In genomic region chr4:17854076-17854475, GRCh38 we compare ENCODE assay signal across 28 cellular contexts. TPM values are rescaled to one million over a fixed set of nuclear protein-coding genes. Genes with fewer than 3 reads are reported as not detected.
DNase-seq lines count a peak whose midpoint lies in the region; ATAC-seq and TF ChIP-seq lines count a peak whose summit lies in the region.
"Had no signal": no experiment of that assay in that cellular context is flagged by ENCODE, and none has a peak within 500 bp of the region (broad histone marks: within the 10 kb centered on the region; RNA-seq: fewer than 3 reads in every experiment).

No MANE protein-coding gene starts in this region.

- no peaks in the 10 kb centered on the region for H3K4me1 ChIP-seq in PC-9 (replicated peaks; ENCODE audit: insufficient read depth)
- H3K4me1 ChIP-seq: BLaER1 treated with 17β-estradiol and CSF1 and Interleukin-3, amounts not matched to agents 10 nM and 100 nM; SJCRH30 had no signal

- H3F3A ChIP-seq in PC-9 (ENCODE audit: insufficient read depth, low read depth): no peaks in the 10 kb centered on the region

- no peak for TF ChIP-seq CTCF in AG04449 (IDR thresholded peaks at IDR 0.05; ENCODE audit: insufficient read depth, low read length, missing control alignments)
- no peak for TF ChIP-seq CTCF in LNCaP clone FGC (IDR thresholded peaks at IDR 0.05; ENCODE audit: control insufficient read depth, extremely low read depth, insufficient read depth)
- TF ChIP-seq CTCF in retinal pigment epithelial cell (conservative IDR thresholded peaks at IDR 0.05; ENCODE audit: low read depth, low read length): no peak
- TF ChIP-seq CTCF in PC-9 (conservative IDR thresholded peaks at IDR 0.05): no peak

- H2AFZ ChIP-seq in PC-9: no peak overlapping the region

- ATAC-seq in stimulated activated memory B cell treated with anti-CD40 and anti-IgM and Interleukin-4, amounts not matched to agents 10 μg/mL and 1 μg/mL and 100 μg/mL, for 72 hours: no peak
- ATAC-seq: HepG2, Right ventricle myocardium inferior, SK-N-SH treated with all-trans-retinoic acid at 6 μM for 48 hours had no signal

- H3K9me3 ChIP-seq in PC-9 (ENCODE audit: insufficient read depth, low read depth): no peaks in the 10 kb centered on the region
- H3K9me3 ChIP-seq: HAP-1 had no signal

- BruUV-seq in PC-9 (replicated peaks; lab: Mats Ljungman, UMichigan): no TSS peak

- CTCF ChIA-PET in AG04449 (lab: Yijun Ruan, JAX) (interaction anchor here (1.5 kb wide), 1 partner anchor 37 kb away, joined by 5 read pairs; no protein-coding TSS in a partner anchor), PC-9 (lab: Charles Lee) (no interaction called here)

- DNase-seq in AG04449 (ENCODE audit: low read depth, low spot score) (peak; percentile 17), LNCaP clone FGC (ENCODE audit: low read depth) (peak; percentile 25), astrocyte of the hippocampus (ENCODE audit: low read depth, low spot score) (peak; percentile 36), retinal pigment epithelial cell (ENCODE audit: low read depth) (peak; percentile 52), PC-9 (no peak), cerebellar cortex (ENCODE audit: low spot score) (no peak)
- DNase-seq: AML-193; CD4-positive, alpha-beta T cell; COR-L47; DMS 273 treated with DMSO at 0.1 percent for 48 hours; DMS79; GOT3; HFFc6; Karpas-422; MV-4-11; NCI-H1105; NCI-H1436 treated with DMSO at 0.1 percent for 48 hours; NCI-H187 treated with DMSO at 0.1 percent for 48 hours; NCI-H2171 treated with DMSO at 0.1 percent for 48 hours; NCI-H345; NCI-H510A treated with DMSO at 0.1 percent for 48 hours; SJCRH30 had no signal

- no peak overlapping the region for H3K4me3 ChIP-seq in AG04449 (ENCODE audit: low read depth, low read length)
- H3K4me3 ChIP-seq in LNCaP clone FGC (ENCODE audit: low read depth, low read length): no peak overlapping the region
- H3K4me3 ChIP-seq in retinal pigment epithelial cell (ENCODE audit: low read length): no peak overlapping the region
- no peak overlapping the region for H3K4me3 ChIP-seq in PC-9
- H3K4me3 ChIP-seq: BLaER1 treated with 17β-estradiol and CSF1 and Interleukin-3, amounts not matched to agents 10 nM and 100 nM; HAP-1; SJCRH30 had no signal

- H3K4me2 ChIP-seq in PC-9: no peak overlapping the region
- H3K4me2 ChIP-seq: BLaER1 treated with 17β-estradiol and CSF1 and Interleukin-3, amounts not matched to agents 10 nM and 100 nM had no signal

- intact Hi-C loops in PC-9 (cut with micrococcal nuclease; ENCODE audit: unreplicated experiment): no loop called here

- H3K4me1 Mint-ChIP-seq in stimulated activated memory B cell treated with anti-CD40 and anti-IgM and Interleukin-4, amounts not matched to agents 10 μg/mL and 1 μg/mL and 100 μg/mL, for 72 hours: no peaks in the 10 kb centered on the region

- no peak overlapping the region for H3K4me3 Mint-ChIP-seq in stimulated activated memory B cell treated with anti-CD40 and anti-IgM and Interleukin-4, amounts not matched to agents 10 μg/mL and 1 μg/mL and 100 μg/mL, for 72 hours
- H3K4me3 Mint-ChIP-seq: CD4-positive, alpha-beta T cell; HFFc6 had no signal

- no peak overlapping the region for H3K27ac ChIP-seq in PC-9
- H3K27ac ChIP-seq: BLaER1 treated with 17β-estradiol and CSF1 and Interleukin-3, amounts not matched to agents 10 nM and 100 nM; SJCRH30 had no signal

- no peaks in the 10 kb centered on the region for H3K36me3 ChIP-seq in PC-9 (ENCODE audit: low read depth)
- H3K36me3 ChIP-seq: HAP-1 had no signal

- H3K27ac Mint-ChIP-seq in stimulated activated memory B cell treated with anti-CD40 and anti-IgM and Interleukin-4, amounts not matched to agents 10 μg/mL and 1 μg/mL and 100 μg/mL, for 72 hours: no peak overlapping the region
- H3K27ac Mint-ChIP-seq: CD4-positive, alpha-beta T cell; HFFc6 had no signal

- H3K27me3 Mint-ChIP-seq in stimulated activated memory B cell treated with anti-CD40 and anti-IgM and Interleukin-4, amounts not matched to agents 10 μg/mL and 1 μg/mL and 100 μg/mL, for 72 hours: no peaks in the 10 kb centered on the region
- H3K27me3 Mint-ChIP-seq: CD4-positive, alpha-beta T cell had no signal

- H4K20me1 ChIP-seq in PC-9 (ENCODE audit: insufficient read depth): no peaks in the 10 kb centered on the region
- H4K20me1 ChIP-seq: BLaER1 treated with 17β-estradiol and CSF1 and Interleukin-3, amounts not matched to agents 10 nM and 100 nM had no signal

- no peaks in the 10 kb centered on the region for H3K27me3 ChIP-seq in PC-9 (ENCODE audit: insufficient read depth, low read depth)
- H3K27me3 ChIP-seq: BLaER1 treated with 17β-estradiol and CSF1 and Interleukin-3, amounts not matched to agents 10 nM and 100 nM; SJCRH30 had no signal

- H3K36me3 Mint-ChIP-seq in stimulated activated memory B cell treated with anti-CD40 and anti-IgM and Interleukin-4, amounts not matched to agents 10 μg/mL and 1 μg/mL and 100 μg/mL, for 72 hours: peaks cover 14% of the 10 kb centered on the region

- no peaks in the 10 kb centered on the region for H3K9me2 ChIP-seq in PC-9 (ENCODE audit: insufficient read depth)

- POLR2A ChIA-PET in AG04449 (lab: Yijun Ruan, JAX): no interaction called here
- POLR2A ChIA-PET in PC-9 (lab: Charles Lee; ENCODE audit: unreplicated experiment): no interaction called here

- H3K9me3 Mint-ChIP-seq in stimulated activated memory B cell treated with anti-CD40 and anti-IgM and Interleukin-4, amounts not matched to agents 10 μg/mL and 1 μg/mL and 100 μg/mL, for 72 hours: peaks cover 4% of the 10 kb centered on the region
- H3K9me3 Mint-ChIP-seq: HFFc6 had no signal

- no peaks in the 10 kb centered on the region for H3K79me2 ChIP-seq in PC-9 (ENCODE audit: low read depth)

RNA-seq across cellular contexts. Expression of gene NCAPG, which starts 43.3 kb away (rescaled TPM):
- 36.8 and 53.7 TPM in 2 replicates for total RNA-seq in PC-9 (2021)

RNA-seq across cellular contexts. Expression of gene DCAF16, which starts 43.5 kb away (rescaled TPM):
- 53.2 and 54.2 TPM in 2 replicates for total RNA-seq in PC-9 (2021)

Comparison
In these comparisons a context has a peak if more than half of its experiments do, and no peak if none do; other contexts are left out.
1. DNase-seq: peak in AG04449 (single experiment), LNCaP clone FGC (single experiment), astrocyte of the hippocampus (single experiment) and retinal pigment epithelial cell (single experiment); none in PC-9 (0 of 2) and cerebellar cortex (single experiment).